1 cellular context compared by ENCODE assay signal in genomic region chr3:17740703-17741102, GRCh38.
TF ChIP-seq lines count a peak whose summit lies in the region.

No MANE protein-coding gene starts in this region.

TF ChIP-seq in HEK293, 187 proteins besides CTCF, POLR2A, EP300 and RAD21 (continued from another document):
- TF ChIP-seq ZBTB44 (tag by site-specific recombination; IDR thresholded peaks at IDR 0.05) (no peak; the same call in 1 of the 2 replicates), ZNF37A (tag by site-specific recombination; IDR thresholded peaks at IDR 0.05) (no peak), ZBTB20 (tag by site-specific recombination; IDR thresholded peaks at IDR 0.05) (peak; percentile 58; the same call in 1 of the 2 replicates), ZNF366 (tag by site-specific recombination; conservative IDR thresholded peaks at IDR 0.05) (peak; percentile 50), ZNF843 (tag by site-specific recombination; IDR thresholded peaks at IDR 0.05) (no peak), ZNF600 (tag by site-specific recombination; IDR thresholded peaks at IDR 0.05) (peak; percentile 59), ZNF670 (tag by site-specific recombination; IDR thresholded peaks at IDR 0.05; ENCODE audit: low read depth) (no peak), OVOL3 (tag by site-specific recombination; IDR thresholded peaks at IDR 0.05) (no peak)
